In the genomic region with DNA sequence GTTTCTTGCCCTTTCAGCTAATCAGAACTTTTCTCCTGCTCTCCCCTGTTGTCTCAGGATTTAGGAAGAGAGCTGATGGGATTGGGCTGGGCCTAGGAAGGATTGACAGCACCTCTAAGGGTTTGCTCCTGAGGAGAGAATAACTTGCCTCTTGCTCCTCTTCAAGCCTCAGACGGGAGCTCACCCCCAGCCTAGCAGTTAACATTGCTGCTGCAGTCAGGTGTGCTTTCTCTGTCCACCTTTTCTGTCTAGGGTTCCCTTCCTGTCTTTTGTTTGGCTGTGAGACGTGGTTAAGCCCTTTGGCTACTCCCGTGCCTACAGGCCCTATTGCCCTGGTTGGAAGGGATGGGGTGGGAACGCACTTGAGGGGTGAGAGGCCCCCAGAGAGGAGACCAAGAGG, we compare ENCODE assay signal across 20 cellular contexts. TPM values are rescaled to one million over a fixed set of nuclear protein-coding genes. Genes with fewer than 3 reads are reported as not detected.
"Had no signal": no experiment of that assay in that cellular context is flagged by ENCODE, and none has a peak within 500 bp of the region (broad histone marks: within the 10 kb centered on the region; RNA-seq: fewer than 3 reads in every experiment).

No MANE protein-coding gene starts in this region.

- H3K4me3 ChIP-seq: coronary artery, heart right ventricle, lower lobe of right lung, sigmoid colon, smooth muscle cell, vagina had no signal

- H3K9me3 ChIP-seq: heart right ventricle, lower lobe of right lung, sigmoid colon, vagina had no signal

- H3K36me3 Mint-ChIP-seq: activated CD8-positive, alpha-beta memory T cell treated with anti-CD3 and anti-CD28 coated beads, Interleukin-2, amount 10 ng/mL, durations not matched to agents 7 days and 5 days; activated naive CD4-positive, alpha-beta T cell treated with anti-CD3 and anti-CD28 coated beads, Interleukin-2, amount 10 ng/mL, durations not matched to agents 7 days and 5 days; immature natural killer cell; naive B cell; stimulated activated naive B cell treated with anti-CD40 and anti-IgM and Interleukin-4, amounts not matched to agents 10 μg/mL and 1 μg/mL and 100 μg/mL, for 72 hours had no signal

- H3K27ac ChIP-seq: coronary artery, heart right ventricle, lower lobe of right lung, sigmoid colon, vagina had no signal

- ATAC-seq: activated CD8-positive, alpha-beta memory T cell treated with anti-CD3 and anti-CD28 coated beads, Interleukin-2, amount 10 ng/mL, durations not matched to agents 7 days and 5 days; heart right ventricle; left lobe of liver; lower lobe of right lung; stimulated activated naive B cell treated with anti-CD40 and anti-IgM and Interleukin-4, amounts not matched to agents 10 μg/mL and 1 μg/mL and 100 μg/mL, for 72 hours had no signal

- DNase-seq: activated CD4-positive, alpha-beta memory T cell treated with anti-CD3 and anti-CD28 coated beads, Interleukin-2, amount 10 ng/mL, durations not matched to agents 7 days and 5 days; activated CD4-positive, alpha-beta T cell treated with anti-CD3 and anti-CD28 coated beads, Interleukin-2, amount 10 ng/mL, durations not matched to agents 24 days and 14 days; activated CD8-positive, alpha-beta memory T cell treated with anti-CD3 and anti-CD28 coated beads, Interleukin-2, amount 10 ng/mL, durations not matched to agents 7 days and 5 days; activated effector memory CD4-positive, alpha-beta T cell treated with anti-CD3 and anti-CD28 coated beads, Interleukin-2, amount 50 U/mL, for 16 hours; activated naive CD4-positive, alpha-beta T cell treated with anti-CD3 and anti-CD28 coated beads, Interleukin-2, amount 10 ng/mL, durations not matched to agents 7 days and 5 days; activated T-cell treated with anti-CD3 and anti-CD28 coated beads for 4 hours; cerebellar nuclear complex; heart right ventricle; immature natural killer cell; lower lobe of right lung; naive B cell; retina; sigmoid colon; stimulated activated CD4-positive, alpha-beta T cell treated with anti-CD3 and anti-CD28 coated beads, Interleukin-15, amount 100 ng/mL, for 24 hours; stimulated activated naive B cell treated with anti-CD40 and anti-IgM and Interleukin-4, amounts not matched to agents 10 μg/mL and 1 μg/mL and 100 μg/mL, for 72 hours had no signal

- H3K4me1 ChIP-seq: heart right ventricle, lower lobe of right lung, sigmoid colon, vagina had no signal

- H3K9me3 Mint-ChIP-seq: activated CD4-positive, alpha-beta memory T cell treated with anti-CD3 and anti-CD28 coated beads, Interleukin-2, amount 10 ng/mL, durations not matched to agents 7 days and 5 days; activated CD4-positive, alpha-beta T cell treated with anti-CD3 and anti-CD28 coated beads, Interleukin-2, amount 10 ng/mL, durations not matched to agents 24 days and 14 days; activated naive CD4-positive, alpha-beta T cell treated with anti-CD3 and anti-CD28 coated beads, Interleukin-2, amount 10 ng/mL, durations not matched to agents 7 days and 5 days; neural crest cell; stimulated activated naive B cell treated with anti-CD40 and anti-IgM and Interleukin-4, amounts not matched to agents 10 μg/mL and 1 μg/mL and 100 μg/mL, for 72 hours had no signal

- H3K27ac Mint-ChIP-seq: activated CD4-positive, alpha-beta memory T cell treated with anti-CD3 and anti-CD28 coated beads, Interleukin-2, amount 10 ng/mL, durations not matched to agents 7 days and 5 days; activated CD4-positive, alpha-beta T cell treated with anti-CD3 and anti-CD28 coated beads, Interleukin-2, amount 10 ng/mL, durations not matched to agents 24 days and 14 days; activated CD8-positive, alpha-beta memory T cell treated with anti-CD3 and anti-CD28 coated beads, Interleukin-2, amount 10 ng/mL, durations not matched to agents 7 days and 5 days; activated naive CD4-positive, alpha-beta T cell treated with anti-CD3 and anti-CD28 coated beads, Interleukin-2, amount 10 ng/mL, durations not matched to agents 7 days and 5 days; immature natural killer cell; stimulated activated naive B cell treated with anti-CD40 and anti-IgM and Interleukin-4, amounts not matched to agents 10 μg/mL and 1 μg/mL and 100 μg/mL, for 72 hours had no signal

- H3K27me3 ChIP-seq: heart right ventricle, sigmoid colon, vagina had no signal

- H3K4me2 ChIP-seq: smooth muscle cell had no signal

- H3K4me3 Mint-ChIP-seq: activated CD4-positive, alpha-beta memory T cell treated with anti-CD3 and anti-CD28 coated beads, Interleukin-2, amount 10 ng/mL, durations not matched to agents 7 days and 5 days; activated CD4-positive, alpha-beta T cell treated with anti-CD3 and anti-CD28 coated beads, Interleukin-2, amount 10 ng/mL, durations not matched to agents 24 days and 14 days; activated CD8-positive, alpha-beta memory T cell treated with anti-CD3 and anti-CD28 coated beads, Interleukin-2, amount 10 ng/mL, durations not matched to agents 7 days and 5 days; activated naive CD4-positive, alpha-beta T cell treated with anti-CD3 and anti-CD28 coated beads, Interleukin-2, amount 10 ng/mL, durations not matched to agents 7 days and 5 days; immature natural killer cell; naive B cell; neural crest cell; stimulated activated naive B cell treated with anti-CD40 and anti-IgM and Interleukin-4, amounts not matched to agents 10 μg/mL and 1 μg/mL and 100 μg/mL, for 72 hours had no signal

- H3K36me3 ChIP-seq: heart right ventricle, lower lobe of right lung, sigmoid colon, vagina had no signal

- H3K4me1 Mint-ChIP-seq: activated CD4-positive, alpha-beta memory T cell treated with anti-CD3 and anti-CD28 coated beads, Interleukin-2, amount 10 ng/mL, durations not matched to agents 7 days and 5 days; activated CD4-positive, alpha-beta T cell treated with anti-CD3 and anti-CD28 coated beads, Interleukin-2, amount 10 ng/mL, durations not matched to agents 24 days and 14 days; activated CD8-positive, alpha-beta memory T cell treated with anti-CD3 and anti-CD28 coated beads, Interleukin-2, amount 10 ng/mL, durations not matched to agents 7 days and 5 days; activated naive CD4-positive, alpha-beta T cell treated with anti-CD3 and anti-CD28 coated beads, Interleukin-2, amount 10 ng/mL, durations not matched to agents 7 days and 5 days; immature natural killer cell; naive B cell; neural crest cell; stimulated activated naive B cell treated with anti-CD40 and anti-IgM and Interleukin-4, amounts not matched to agents 10 μg/mL and 1 μg/mL and 100 μg/mL, for 72 hours had no signal

RNA-seq across cellular contexts. Expression of gene TMEM108, which starts 20.1 kb away (rescaled TPM):
- total RNA-seq: activated CD4-positive, alpha-beta memory T cell treated with anti-CD3 and anti-CD28 coated beads, Interleukin-2, amount 10 ng/mL, durations not matched to agents 7 days and 5 days; activated CD4-positive, alpha-beta T cell treated with anti-CD3 and anti-CD28 coated beads, Interleukin-2, amount 10 ng/mL, durations not matched to agents 24 days and 14 days; activated CD8-positive, alpha-beta memory T cell treated with anti-CD3 and anti-CD28 coated beads, Interleukin-2, amount 10 ng/mL, durations not matched to agents 7 days and 5 days; left lobe of liver had no signal
